ENCODE assay signal across 23 cellular contexts in the genomic region with DNA sequence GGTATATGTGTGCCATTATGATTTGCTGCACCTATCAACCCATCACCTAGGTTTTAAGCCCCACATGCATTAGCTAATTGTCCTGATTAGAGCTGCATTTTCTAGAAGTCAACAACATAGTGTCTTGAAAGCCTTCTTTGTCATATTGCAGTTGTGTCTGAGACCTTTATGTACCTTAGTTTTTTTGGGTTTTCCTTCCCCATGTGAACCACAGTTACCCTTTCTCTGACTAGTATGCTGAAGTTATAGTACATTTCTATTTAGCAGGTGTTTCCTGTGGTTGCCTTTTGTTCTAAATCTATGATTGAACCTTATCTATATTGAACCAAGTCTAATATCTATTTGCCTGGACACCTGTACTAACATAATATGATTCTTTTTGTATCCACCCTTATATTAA.
"Had no signal": no experiment of that assay in that cellular context is flagged by ENCODE, and none has a peak within 500 bp of the region (broad histone marks: within the 10 kb centered on the region; RNA-seq: fewer than 3 reads in every experiment).

No MANE protein-coding gene starts in this region.

- H3K9me3 Mint-ChIP-seq: mesothelial cell of epicardium, nephron, neural progenitor cell, type B pancreatic cell had no signal

- H3K4me2 ChIP-seq: neural progenitor cell had no signal

- ATAC-seq: esophagus mucosa; gastrocnemius medialis; left ventricle myocardium superior; lower lobe of right lung; naive thymus-derived CD4-positive, alpha-beta T cell; right lobe of liver had no signal

- H3K36me3 ChIP-seq: gastrocnemius medialis, lower lobe of right lung, neural progenitor cell, right lobe of liver, stomach, tibial artery had no signal

- H3K36me3 Mint-ChIP-seq: type B pancreatic cell had no signal

- H3K9ac ChIP-seq: neural progenitor cell, parathyroid adenoma had no signal

- DNase-seq: foreskin fibroblast; gastrocnemius medialis; head of caudate nucleus; left ventricle myocardium superior; lower lobe of right lung; mesenchymal stem cell; right lobe of liver; small intestine; stimulated activated CD4-positive, alpha-beta T cell treated with anti-CD3 and anti-CD28 coated beads, Interleukin-15, amount 100 ng/mL, for 24 hours; stimulated activated CD4-positive, alpha-beta T cell treated with anti-CD3 and anti-CD28 coated beads, Interleukin-2, amount 100 ng/mL, for 48 hours; stimulated activated naive CD4-positive, alpha-beta T cell treated with Interleukin-2 at 50 U/mL for 16 hours; stomach; tibial artery had no signal

- H3K9me3 ChIP-seq: gastrocnemius medialis, lower lobe of right lung, right lobe of liver, stomach, tibial artery had no signal

- H3K27ac ChIP-seq: coronary artery, epithelial cell of prostate, gastrocnemius medialis, lower lobe of right lung, neural progenitor cell, parathyroid adenoma, right lobe of liver, stomach, tibial artery had no signal

- H3K4me3 ChIP-seq: coronary artery, gastrocnemius medialis, lower lobe of right lung, neural progenitor cell, right lobe of liver, stomach, tibial artery had no signal

- H3K79me2 ChIP-seq: parathyroid adenoma had no signal

- H3K27ac Mint-ChIP-seq: mesothelial cell of epicardium, nephron, neural progenitor cell, progenitor cell of endocrine pancreas, type B pancreatic cell had no signal

- H3K4me1 ChIP-seq: gastrocnemius medialis, lower lobe of right lung, neural progenitor cell, parathyroid adenoma, right lobe of liver, stomach had no signal

- H3K27me3 Mint-ChIP-seq: naive thymus-derived CD4-positive, alpha-beta T cell; progenitor cell of endocrine pancreas; type B pancreatic cell had no signal

- H3K4me1 Mint-ChIP-seq: mesothelial cell of epicardium, nephron, neural progenitor cell had no signal

- H2AFZ ChIP-seq: neural progenitor cell, parathyroid adenoma had no signal

- H3K4me3 Mint-ChIP-seq: mesothelial cell of epicardium, nephron, neural progenitor cell, type B pancreatic cell had no signal

- H3K27me3 ChIP-seq: gastrocnemius medialis, neural progenitor cell, right lobe of liver, stomach, tibial artery had no signal
